In the genomic region with DNA sequence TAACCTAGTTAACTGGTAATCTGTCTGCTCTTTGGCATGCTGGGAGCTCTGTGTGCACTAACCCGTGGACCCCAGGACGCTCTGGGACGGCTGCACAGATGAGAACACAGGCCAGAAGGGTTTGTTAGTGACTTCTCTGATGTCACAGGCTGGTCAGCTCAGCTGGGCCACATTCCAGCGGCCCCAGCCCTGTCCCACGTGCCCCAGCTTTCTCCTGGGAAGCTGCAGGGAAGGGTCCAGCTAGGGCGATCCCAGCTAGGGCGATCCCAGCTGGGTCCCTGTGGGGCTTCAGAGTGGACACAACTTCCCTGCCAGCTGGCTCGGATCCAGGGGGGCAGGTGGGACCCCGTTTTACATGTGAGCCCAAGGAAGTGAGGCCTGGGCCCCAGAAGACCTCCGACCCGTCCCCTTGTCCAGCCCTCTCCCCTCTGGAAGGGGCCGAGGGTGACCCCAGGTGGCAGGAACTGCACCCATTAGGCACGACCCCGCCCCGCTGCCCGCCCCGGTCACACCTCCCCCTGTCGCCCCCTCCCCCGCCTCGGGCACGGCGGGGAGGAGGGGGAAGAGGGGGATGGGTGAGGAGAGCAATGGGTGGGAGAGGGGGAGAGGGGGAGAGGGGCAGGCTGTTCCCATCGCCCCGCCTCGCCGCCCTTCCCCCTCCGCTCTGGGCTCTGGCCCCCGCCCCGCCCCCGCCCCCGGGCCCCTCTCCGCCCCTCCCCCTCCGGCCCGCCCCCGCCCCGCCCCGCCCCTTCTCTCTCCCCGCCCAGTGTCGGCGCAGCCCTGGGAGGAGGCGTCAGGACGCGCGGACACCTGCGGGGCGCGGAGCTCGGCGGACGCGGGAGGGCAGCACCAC, we compare ENCODE assay signal across 1 cellular context.
TF ChIP-seq lines count a peak whose summit lies in the region.

No MANE protein-coding gene starts in this region.

TF ChIP-seq in HepG2, 621 proteins besides CTCF, POLR2A, EP300 and RAD21 (continued from another document and continues in another):
- TF ChIP-seq, protein P1, sequence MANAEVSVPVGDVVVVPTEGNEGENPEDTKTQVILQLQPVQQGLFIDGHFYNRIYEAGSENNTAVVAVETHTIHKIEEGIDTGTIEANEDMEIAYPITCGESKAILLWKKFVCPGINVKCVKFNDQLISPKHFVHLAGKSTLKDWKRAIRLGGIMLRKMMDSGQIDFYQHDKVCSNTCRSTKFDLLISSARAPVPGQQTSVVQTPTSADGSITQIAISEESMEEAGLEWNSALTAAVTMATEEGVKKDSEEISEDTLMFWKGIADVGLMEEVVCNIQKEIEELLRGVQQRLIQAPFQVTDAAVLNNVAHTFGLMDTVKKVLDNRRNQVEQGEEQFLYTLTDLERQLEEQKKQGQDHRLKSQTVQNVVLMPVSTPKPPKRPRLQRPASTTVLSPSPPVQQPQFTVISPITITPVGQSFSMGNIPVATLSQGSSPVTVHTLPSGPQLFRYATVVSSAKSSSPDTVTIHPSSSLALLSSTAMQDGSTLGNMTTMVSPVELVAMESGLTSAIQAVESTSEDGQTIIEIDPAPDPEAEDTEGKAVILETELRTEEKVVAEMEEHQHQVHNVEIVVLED (CRISPR knock-in tag; IDR thresholded peaks at IDR 0.05; ENCODE audit: borderline replicate concordance) = no peak
- TF ChIP-seq GATA4 (IDR thresholded peaks at IDR 0.05; ENCODE audit: borderline replicate concordance, low read depth) (no peak), CHCHD3 (CRISPR knock-in tag; IDR thresholded peaks at IDR 0.05) (no peak), HNRNPH1 (optimal IDR thresholded peaks at IDR 0.05; ENCODE audit: low read depth, low read length) (peak; percentile 89), ZNF616 (CRISPR knock-in tag; IDR thresholded peaks at IDR 0.05; ENCODE audit: low read depth) (no peak), ZNF530 (CRISPR knock-in tag; IDR thresholded peaks at IDR 0.05; ENCODE audit: low read depth) (no peak), TCF7L2 (IDR thresholded peaks at IDR 0.05; ENCODE audit: low read depth, low read length) (no peak), ZBTB20 (CRISPR knock-in tag; IDR thresholded peaks at IDR 0.05; ENCODE audit: borderline replicate concordance, low read depth) (no peak), ZNF556 (CRISPR knock-in tag; IDR thresholded peaks at IDR 0.05; ENCODE audit: borderline replicate concordance) (no peak), POLR2G (IDR thresholded peaks at IDR 0.05; ENCODE audit: low read depth, low read length) (peak; percentile 64), RBM22 (optimal IDR thresholded peaks at IDR 0.05; ENCODE audit: low read length) (no peak), XBP1 (CRISPR knock-in tag; IDR thresholded peaks at IDR 0.05) (no peak), SAFB2 (CRISPR knock-in tag; IDR thresholded peaks at IDR 0.05; ENCODE audit: borderline replicate concordance, low read depth) (no peak), ZNF850 (CRISPR knock-in tag; conservative IDR thresholded peaks at IDR 0.05) (no peak), FIP1L1 (IDR thresholded peaks at IDR 0.05; ENCODE audit: borderline replicate concordance, insufficient read depth, low read depth, low read length) (no peak), CREM (IDR thresholded peaks at IDR 0.05) (peak; percentile 54), CREM (CRISPR knock-in tag; IDR thresholded peaks at IDR 0.05) (no peak), ETV5 (CRISPR knock-in tag; IDR thresholded peaks at IDR 0.05; ENCODE audit: borderline replicate concordance) (no peak), PAX8 (CRISPR knock-in tag; IDR thresholded peaks at IDR 0.05; ENCODE audit: borderline replicate concordance) (no peak), SMARCE1 (IDR thresholded peaks at IDR 0.05; ENCODE audit: borderline replicate concordance) (no peak), KDM5A (IDR thresholded peaks at IDR 0.05; ENCODE audit: borderline replicate concordance, low read length) (no peak), THYN1 (CRISPR knock-in tag; IDR thresholded peaks at IDR 0.05; ENCODE audit: borderline replicate concordance, low read depth) (no peak), FOXP1 (IDR thresholded peaks at IDR 0.05) (no peak), FOXP1 (CRISPR knock-in tag; IDR thresholded peaks at IDR 0.05) (no peak), ZNF891 (CRISPR knock-in tag; IDR thresholded peaks at IDR 0.05) (no peak), RFX5 (IDR thresholded peaks at IDR 0.05; ENCODE audit: low read depth, low read length) (no peak), SMAD9 (CRISPR knock-in tag; IDR thresholded peaks at IDR 0.05) (no peak), SAP130 (CRISPR knock-in tag; IDR thresholded peaks at IDR 0.05; ENCODE audit: low read depth) (peak; percentile 88), ZNF253 (CRISPR knock-in tag; IDR thresholded peaks at IDR 0.05; ENCODE audit: borderline replicate concordance) (no peak), FOXA1 (IDR thresholded peaks at IDR 0.05) (no peak), FOXA1 (CRISPR knock-in tag; IDR thresholded peaks at IDR 0.05) (no peak; the same call in 1 of the 2 replicates)
- TF ChIP-seq, protein P2, sequence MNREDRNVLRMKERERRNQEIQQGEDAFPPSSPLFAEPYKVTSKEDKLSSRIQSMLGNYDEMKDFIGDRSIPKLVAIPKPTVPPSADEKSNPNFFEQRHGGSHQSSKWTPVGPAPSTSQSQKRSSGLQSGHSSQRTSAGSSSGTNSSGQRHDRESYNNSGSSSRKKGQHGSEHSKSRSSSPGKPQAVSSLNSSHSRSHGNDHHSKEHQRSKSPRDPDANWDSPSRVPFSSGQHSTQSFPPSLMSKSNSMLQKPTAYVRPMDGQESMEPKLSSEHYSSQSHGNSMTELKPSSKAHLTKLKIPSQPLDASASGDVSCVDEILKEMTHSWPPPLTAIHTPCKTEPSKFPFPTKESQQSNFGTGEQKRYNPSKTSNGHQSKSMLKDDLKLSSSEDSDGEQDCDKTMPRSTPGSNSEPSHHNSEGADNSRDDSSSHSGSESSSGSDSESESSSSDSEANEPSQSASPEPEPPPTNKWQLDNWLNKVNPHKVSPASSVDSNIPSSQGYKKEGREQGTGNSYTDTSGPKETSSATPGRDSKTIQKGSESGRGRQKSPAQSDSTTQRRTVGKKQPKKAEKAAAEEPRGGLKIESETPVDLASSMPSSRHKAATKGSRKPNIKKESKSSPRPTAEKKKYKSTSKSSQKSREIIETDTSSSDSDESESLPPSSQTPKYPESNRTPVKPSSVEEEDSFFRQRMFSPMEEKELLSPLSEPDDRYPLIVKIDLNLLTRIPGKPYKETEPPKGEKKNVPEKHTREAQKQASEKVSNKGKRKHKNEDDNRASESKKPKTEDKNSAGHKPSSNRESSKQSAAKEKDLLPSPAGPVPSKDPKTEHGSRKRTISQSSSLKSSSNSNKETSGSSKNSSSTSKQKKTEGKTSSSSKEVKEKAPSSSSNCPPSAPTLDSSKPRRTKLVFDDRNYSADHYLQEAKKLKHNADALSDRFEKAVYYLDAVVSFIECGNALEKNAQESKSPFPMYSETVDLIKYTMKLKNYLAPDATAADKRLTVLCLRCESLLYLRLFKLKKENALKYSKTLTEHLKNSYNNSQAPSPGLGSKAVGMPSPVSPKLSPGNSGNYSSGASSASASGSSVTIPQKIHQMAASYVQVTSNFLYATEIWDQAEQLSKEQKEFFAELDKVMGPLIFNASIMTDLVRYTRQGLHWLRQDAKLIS (CRISPR knock-in tag; IDR thresholded peaks at IDR 0.05) = no peak
- TF ChIP-seq, protein P3, sequence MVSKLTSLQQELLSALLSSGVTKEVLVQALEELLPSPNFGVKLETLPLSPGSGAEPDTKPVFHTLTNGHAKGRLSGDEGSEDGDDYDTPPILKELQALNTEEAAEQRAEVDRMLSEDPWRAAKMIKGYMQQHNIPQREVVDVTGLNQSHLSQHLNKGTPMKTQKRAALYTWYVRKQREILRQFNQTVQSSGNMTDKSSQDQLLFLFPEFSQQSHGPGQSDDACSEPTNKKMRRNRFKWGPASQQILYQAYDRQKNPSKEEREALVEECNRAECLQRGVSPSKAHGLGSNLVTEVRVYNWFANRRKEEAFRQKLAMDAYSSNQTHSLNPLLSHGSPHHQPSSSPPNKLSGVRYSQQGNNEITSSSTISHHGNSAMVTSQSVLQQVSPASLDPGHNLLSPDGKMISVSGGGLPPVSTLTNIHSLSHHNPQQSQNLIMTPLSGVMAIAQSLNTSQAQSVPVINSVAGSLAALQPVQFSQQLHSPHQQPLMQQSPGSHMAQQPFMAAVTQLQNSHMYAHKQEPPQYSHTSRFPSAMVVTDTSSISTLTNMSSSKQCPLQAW (CRISPR knock-in tag; IDR thresholded peaks at IDR 0.05) = peak; percentile 91
- TF ChIP-seq, protein P4, sequence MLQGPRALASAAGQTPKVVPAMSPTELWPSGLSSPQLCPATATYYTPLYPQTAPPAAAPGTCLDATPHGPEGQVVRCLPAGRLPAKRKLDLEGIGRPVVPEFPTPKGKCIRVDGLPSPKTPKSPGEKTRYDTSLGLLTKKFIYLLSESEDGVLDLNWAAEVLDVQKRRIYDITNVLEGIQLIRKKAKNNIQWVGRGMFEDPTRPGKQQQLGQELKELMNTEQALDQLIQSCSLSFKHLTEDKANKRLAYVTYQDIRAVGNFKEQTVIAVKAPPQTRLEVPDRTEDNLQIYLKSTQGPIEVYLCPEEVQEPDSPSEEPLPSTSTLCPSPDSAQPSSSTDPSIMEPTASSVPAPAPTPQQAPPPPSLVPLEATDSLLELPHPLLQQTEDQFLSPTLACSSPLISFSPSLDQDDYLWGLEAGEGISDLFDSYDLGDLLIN (CRISPR knock-in tag; IDR thresholded peaks at IDR 0.05; ENCODE audit: borderline replicate concordance) = no peak
- TF ChIP-seq, protein P5, sequence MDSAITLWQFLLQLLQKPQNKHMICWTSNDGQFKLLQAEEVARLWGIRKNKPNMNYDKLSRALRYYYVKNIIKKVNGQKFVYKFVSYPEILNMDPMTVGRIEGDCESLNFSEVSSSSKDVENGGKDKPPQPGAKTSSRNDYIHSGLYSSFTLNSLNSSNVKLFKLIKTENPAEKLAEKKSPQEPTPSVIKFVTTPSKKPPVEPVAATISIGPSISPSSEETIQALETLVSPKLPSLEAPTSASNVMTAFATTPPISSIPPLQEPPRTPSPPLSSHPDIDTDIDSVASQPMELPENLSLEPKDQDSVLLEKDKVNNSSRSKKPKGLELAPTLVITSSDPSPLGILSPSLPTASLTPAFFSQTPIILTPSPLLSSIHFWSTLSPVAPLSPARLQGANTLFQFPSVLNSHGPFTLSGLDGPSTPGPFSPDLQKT (CRISPR knock-in tag; IDR thresholded peaks at IDR 0.05; ENCODE audit: borderline replicate concordance) = no peak
- TF ChIP-seq, protein P6, sequence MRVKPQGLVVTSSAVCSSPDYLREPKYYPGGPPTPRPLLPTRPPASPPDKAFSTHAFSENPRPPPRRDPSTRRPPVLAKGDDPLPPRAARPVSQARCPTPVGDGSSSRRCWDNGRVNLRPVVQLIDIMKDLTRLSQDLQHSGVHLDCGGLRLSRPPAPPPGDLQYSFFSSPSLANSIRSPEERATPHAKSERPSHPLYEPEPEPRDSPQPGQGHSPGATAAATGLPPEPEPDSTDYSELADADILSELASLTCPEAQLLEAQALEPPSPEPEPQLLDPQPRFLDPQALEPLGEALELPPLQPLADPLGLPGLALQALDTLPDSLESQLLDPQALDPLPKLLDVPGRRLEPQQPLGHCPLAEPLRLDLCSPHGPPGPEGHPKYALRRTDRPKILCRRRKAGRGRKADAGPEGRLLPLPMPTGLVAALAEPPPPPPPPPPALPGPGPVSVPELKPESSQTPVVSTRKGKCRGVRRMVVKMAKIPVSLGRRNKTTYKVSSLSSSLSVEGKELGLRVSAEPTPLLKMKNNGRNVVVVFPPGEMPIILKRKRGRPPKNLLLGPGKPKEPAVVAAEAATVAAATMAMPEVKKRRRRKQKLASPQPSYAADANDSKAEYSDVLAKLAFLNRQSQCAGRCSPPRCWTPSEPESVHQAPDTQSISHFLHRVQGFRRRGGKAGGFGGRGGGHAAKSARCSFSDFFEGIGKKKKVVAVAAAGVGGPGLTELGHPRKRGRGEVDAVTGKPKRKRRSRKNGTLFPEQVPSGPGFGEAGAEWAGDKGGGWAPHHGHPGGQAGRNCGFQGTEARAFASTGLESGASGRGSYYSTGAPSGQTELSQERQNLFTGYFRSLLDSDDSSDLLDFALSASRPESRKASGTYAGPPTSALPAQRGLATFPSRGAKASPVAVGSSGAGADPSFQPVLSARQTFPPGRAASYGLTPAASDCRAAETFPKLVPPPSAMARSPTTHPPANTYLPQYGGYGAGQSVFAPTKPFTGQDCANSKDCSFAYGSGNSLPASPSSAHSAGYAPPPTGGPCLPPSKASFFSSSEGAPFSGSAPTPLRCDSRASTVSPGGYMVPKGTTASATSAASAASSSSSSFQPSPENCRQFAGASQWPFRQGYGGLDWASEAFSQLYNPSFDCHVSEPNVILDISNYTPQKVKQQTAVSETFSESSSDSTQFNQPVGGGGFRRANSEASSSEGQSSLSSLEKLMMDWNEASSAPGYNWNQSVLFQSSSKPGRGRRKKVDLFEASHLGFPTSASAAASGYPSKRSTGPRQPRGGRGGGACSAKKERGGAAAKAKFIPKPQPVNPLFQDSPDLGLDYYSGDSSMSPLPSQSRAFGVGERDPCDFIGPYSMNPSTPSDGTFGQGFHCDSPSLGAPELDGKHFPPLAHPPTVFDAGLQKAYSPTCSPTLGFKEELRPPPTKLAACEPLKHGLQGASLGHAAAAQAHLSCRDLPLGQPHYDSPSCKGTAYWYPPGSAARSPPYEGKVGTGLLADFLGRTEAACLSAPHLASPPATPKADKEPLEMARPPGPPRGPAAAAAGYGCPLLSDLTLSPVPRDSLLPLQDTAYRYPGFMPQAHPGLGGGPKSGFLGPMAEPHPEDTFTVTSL (CRISPR knock-in tag; IDR thresholded peaks at IDR 0.05; ENCODE audit: borderline replicate concordance) = peak; percentile 58; the same call in 1 of the 2 replicates
- TF ChIP-seq, protein P7, sequence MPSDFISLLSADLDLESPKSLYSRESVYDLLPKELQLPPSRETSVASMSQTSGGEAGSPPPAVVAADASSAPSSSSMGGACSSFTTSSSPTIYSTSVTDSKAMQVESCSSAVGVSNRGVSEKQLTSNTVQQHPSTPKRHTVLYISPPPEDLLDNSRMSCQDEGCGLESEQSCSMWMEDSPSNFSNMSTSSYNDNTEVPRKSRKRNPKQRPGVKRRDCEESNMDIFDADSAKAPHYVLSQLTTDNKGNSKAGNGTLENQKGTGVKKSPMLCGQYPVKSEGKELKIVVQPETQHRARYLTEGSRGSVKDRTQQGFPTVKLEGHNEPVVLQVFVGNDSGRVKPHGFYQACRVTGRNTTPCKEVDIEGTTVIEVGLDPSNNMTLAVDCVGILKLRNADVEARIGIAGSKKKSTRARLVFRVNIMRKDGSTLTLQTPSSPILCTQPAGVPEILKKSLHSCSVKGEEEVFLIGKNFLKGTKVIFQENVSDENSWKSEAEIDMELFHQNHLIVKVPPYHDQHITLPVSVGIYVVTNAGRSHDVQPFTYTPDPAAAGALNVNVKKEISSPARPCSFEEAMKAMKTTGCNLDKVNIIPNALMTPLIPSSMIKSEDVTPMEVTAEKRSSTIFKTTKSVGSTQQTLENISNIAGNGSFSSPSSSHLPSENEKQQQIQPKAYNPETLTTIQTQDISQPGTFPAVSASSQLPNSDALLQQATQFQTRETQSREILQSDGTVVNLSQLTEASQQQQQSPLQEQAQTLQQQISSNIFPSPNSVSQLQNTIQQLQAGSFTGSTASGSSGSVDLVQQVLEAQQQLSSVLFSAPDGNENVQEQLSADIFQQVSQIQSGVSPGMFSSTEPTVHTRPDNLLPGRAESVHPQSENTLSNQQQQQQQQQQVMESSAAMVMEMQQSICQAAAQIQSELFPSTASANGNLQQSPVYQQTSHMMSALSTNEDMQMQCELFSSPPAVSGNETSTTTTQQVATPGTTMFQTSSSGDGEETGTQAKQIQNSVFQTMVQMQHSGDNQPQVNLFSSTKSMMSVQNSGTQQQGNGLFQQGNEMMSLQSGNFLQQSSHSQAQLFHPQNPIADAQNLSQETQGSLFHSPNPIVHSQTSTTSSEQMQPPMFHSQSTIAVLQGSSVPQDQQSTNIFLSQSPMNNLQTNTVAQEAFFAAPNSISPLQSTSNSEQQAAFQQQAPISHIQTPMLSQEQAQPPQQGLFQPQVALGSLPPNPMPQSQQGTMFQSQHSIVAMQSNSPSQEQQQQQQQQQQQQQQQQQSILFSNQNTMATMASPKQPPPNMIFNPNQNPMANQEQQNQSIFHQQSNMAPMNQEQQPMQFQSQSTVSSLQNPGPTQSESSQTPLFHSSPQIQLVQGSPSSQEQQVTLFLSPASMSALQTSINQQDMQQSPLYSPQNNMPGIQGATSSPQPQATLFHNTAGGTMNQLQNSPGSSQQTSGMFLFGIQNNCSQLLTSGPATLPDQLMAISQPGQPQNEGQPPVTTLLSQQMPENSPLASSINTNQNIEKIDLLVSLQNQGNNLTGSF (CRISPR knock-in tag; IDR thresholded peaks at IDR 0.05) = 0 out of 2 replicates have a peak, but pooled peaks have one; percentile 59
